In the genomic region with DNA sequence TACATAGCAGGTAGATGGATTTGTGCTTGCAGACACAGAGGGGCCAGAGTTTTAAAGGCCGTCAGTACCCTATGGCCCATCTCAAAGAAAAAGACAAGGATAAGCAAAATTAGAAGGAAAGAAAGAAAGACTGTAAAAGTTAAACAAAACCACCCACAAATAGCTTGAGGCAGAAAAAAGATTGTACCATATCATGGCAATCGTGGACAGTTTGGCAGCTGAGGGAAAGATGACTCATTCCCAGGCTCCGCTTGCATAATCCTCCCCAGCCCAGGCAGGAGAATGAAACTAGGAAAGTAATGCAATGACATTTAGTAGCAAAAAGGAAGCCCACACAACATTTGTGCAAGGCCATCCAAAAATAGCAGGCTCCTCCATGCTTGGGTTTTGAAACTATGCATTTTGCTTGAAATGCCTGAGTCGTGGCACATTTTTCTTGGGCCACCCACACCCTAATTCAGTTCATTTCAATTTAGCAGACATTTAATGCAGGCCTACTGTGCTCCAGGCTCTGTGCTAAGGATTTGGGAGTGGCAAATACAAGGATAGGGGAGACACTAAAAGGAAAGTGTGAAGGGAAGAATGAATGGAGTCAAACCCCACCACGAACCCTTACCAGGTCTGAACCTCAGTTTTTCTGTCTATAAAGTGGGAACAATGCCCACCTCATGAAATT, we compare ENCODE assay signal across 8 cellular contexts. TPM values are rescaled to one million over a fixed set of nuclear protein-coding genes. Genes with fewer than 3 reads are reported as not detected.
DNase-seq lines count a peak whose midpoint lies in the region; ATAC-seq and TF ChIP-seq lines count a peak whose summit lies in the region.

No MANE protein-coding gene starts in this region.

- H3K27me3 Mint-ChIP-seq in endothelial cell (ENCODE audit: unreplicated experiment), result peaks cover 2% of the 10 kb centered on the region

- no peaks in the 10 kb centered on the region for H3K9me3 Mint-ChIP-seq in endothelial cell (ENCODE audit: unreplicated experiment)

- H3K9me3 ChIP-seq in duodenal mucosa (ENCODE audit: control insufficient read depth in 1 of 2, low read length in 2 of 2), result no peaks in the 10 kb centered on the region
- no peaks in the 10 kb centered on the region for H3K9me3 ChIP-seq in mucosa of descending colon
- H3K9me3 ChIP-seq in tibial artery, result no peaks in the 10 kb centered on the region

- ATAC-seq in mucosa of descending colon, result peak; percentile 91

- H3K4me1 ChIP-seq in duodenal mucosa (ENCODE audit: control insufficient read depth in 1 of 2, insufficient read depth in 2 of 2, low read length in 2 of 2) (peaks cover 29 to 31% of the 10 kb centered on the region in 2 donors), mucosa of descending colon (ENCODE audit: low read depth) (peaks cover 16% of the 10 kb centered on the region), tibial artery (peaks cover 7 to 34% (median 27%) of the 10 kb centered on the region in 4 donors)

- peak; percentile 69 for DNase-seq in stimulated activated CD4-positive, alpha-beta T cell treated with anti-CD3 and anti-CD28 coated beads, Interleukin-15, amount 100 ng/mL, for 24 hours
- no peak for DNase-seq in stimulated activated CD4-positive, alpha-beta T cell treated with anti-CD3 and anti-CD28 coated beads, Interleukin-4, amount 100 ng/mL, for 1 hour
- DNase-seq in SK-MEL-5 (ENCODE audit: low read depth, low spot score) (peak; percentile 93), mucosa of descending colon (peak; percentile 50 to 76 (median 62)), tibial artery (peak; percentile 89 to 92), endothelial cell (ENCODE audit: low spot score) (no peak), NCI-H526 (lab: John Stamatoyannopoulos, UW) (no peak)

- peaks cover 25% of the 10 kb centered on the region for H3K4me1 Mint-ChIP-seq in endothelial cell (ENCODE audit: unreplicated experiment)

- H3K27me3 ChIP-seq in duodenal mucosa (ENCODE audit: control insufficient read depth in 1 of 2, insufficient read depth in 2 of 2, low read length in 2 of 2) (no peaks in the 10 kb centered on the region), tibial artery (no peaks in the 10 kb centered on the region)

- no peak overlapping the region for H3K9ac ChIP-seq in duodenal mucosa (ENCODE audit: low read depth in 1 of 2, low read length in 2 of 2)

- H3K27ac ChIP-seq in duodenal mucosa (ENCODE audit: low read depth, low read length), result peak overlapping the region; percentile 39
- H3K27ac ChIP-seq in tibial artery, result peak overlapping the region; percentile 30 to 35

- in situ Hi-C loops in SK-MEL-5 (cut with HindIII; ENCODE audit: low pct_unique_long_range_greater_than_20kb, low sequenced_read_pairs), result no loop called here

- intact Hi-C loops in mucosa of descending colon (cut with DNase I, micrococcal nuclease) (no loop called here), tibial artery (cut with DNase I; ENCODE audit: low total_unique reads) (no loop called here)

- H3K27ac Mint-ChIP-seq in endothelial cell (ENCODE audit: unreplicated experiment), result no peak overlapping the region

- TF ChIP-seq CTCF in mucosa of descending colon (IDR thresholded peaks at IDR 0.05) (no peak), tibial artery (IDR thresholded peaks at IDR 0.05) (no peak), endothelial cell (IDR thresholded peaks at IDR 0.05; ENCODE audit: unreplicated experiment) (no peak)

- H3K36me3 Mint-ChIP-seq in endothelial cell (ENCODE audit: low read depth, unreplicated experiment), result no peaks in the 10 kb centered on the region

- no peak overlapping the region for H3K4me3 Mint-ChIP-seq in endothelial cell (ENCODE audit: unreplicated experiment)

- no peaks in the 10 kb centered on the region for H3K36me3 ChIP-seq in duodenal mucosa (ENCODE audit: control insufficient read depth in 1 of 2, insufficient read depth in 2 of 2, low read length in 2 of 2)
- H3K36me3 ChIP-seq in mucosa of descending colon (ENCODE audit: low read depth), result no peaks in the 10 kb centered on the region
- H3K36me3 ChIP-seq in tibial artery, result no peaks in the 10 kb centered on the region

- H3K4me3 ChIP-seq in duodenal mucosa (ENCODE audit: low read depth in 1 of 2, low read length in 2 of 2) (peak overlapping the region in 1 of 2 donors; percentile 25), mucosa of descending colon (no peak overlapping the region), tibial artery (no peak overlapping the region)

RNA-seq across cellular contexts. Expression of gene SMAD3, which starts 40.9 kb away (rescaled TPM):
- total RNA-seq in SK-MEL-5 (2014; rRNA removed; shearing (Covaris generic)), result 5.6 and 13.0 TPM in 2 replicates
- 21.5 and 26.8 TPM in 2 replicates for polyA plus RNA-seq in SK-MEL-5 (2015; cell fraction: cytosol; rRNA removed)
- 30.8 and 56.3 TPM in 2 replicates for polyA plus RNA-seq in SK-MEL-5 (2015; cell fraction: nucleus; rRNA removed)
- 10 to 100 TPM; 38.5 to 76.3 (median 44.9) TPM for total RNA-seq in mucosa of descending colon
- total RNA-seq in endothelial cell (ENCODE audit: unreplicated experiment), result 8.2 TPM

Comparison
In these comparisons a context has a peak if more than half of its experiments do, and no peak if none do; other contexts are left out.
1. DNase-seq: peak in stimulated activated CD4-positive, alpha-beta T cell treated with anti-CD3 and anti-CD28 coated beads, Interleukin-15, amount 100 ng/mL, for 24 hours (single experiment), SK-MEL-5 (single experiment), mucosa of descending colon (3 of 3) and tibial artery (2 of 2); none in stimulated activated CD4-positive, alpha-beta T cell treated with anti-CD3 and anti-CD28 coated beads, Interleukin-4, amount 100 ng/mL, for 1 hour (single experiment), endothelial cell (single experiment) and NCI-H526 (0 of 2).